20 cellular contexts compared by ENCODE assay signal in the genomic region with DNA sequence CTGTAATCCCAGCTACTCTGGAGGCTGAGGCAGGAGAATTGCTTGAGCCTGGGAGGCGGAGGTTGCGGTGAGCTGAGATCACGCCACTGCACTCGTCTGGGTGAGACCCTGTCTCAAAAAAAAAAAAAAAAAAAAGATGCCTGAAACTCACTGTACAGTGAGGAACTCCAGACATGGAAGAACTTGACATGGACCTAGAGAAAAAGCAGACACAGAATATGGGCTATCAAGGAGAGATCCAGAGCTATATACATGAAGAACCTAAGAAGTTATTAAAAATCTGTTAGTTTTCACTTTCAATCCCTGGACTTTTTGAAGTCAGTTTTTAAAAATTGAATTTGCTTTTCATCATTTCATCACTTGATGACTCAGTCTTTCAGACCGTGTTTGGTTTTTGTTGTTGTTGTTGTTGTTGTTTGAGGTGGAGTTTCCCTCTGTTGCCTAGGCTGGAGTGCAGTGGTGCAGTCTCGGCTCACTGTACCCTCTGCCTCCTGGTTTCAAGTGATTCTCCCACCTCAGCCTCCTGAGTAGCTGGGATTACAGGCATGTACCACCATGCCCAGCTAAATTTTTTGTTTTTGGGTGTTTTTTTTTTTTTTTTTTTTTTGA. TPM values are rescaled to one million over a fixed set of nuclear protein-coding genes. Genes with fewer than 3 reads are reported as not detected.
DNase-seq lines count a peak whose midpoint lies in the region; ATAC-seq, FAIRE-seq and TF ChIP-seq lines count a peak whose summit lies in the region.
"Had no signal": no experiment of that assay in that cellular context is flagged by ENCODE, and none has a peak within 500 bp of the region (broad histone marks: within the 10 kb centered on the region; RNA-seq: fewer than 3 reads in every experiment).

No MANE protein-coding gene starts in this region.

- no peak for FAIRE-seq in A549 (lab: Jason Lieb, UNC)
- FAIRE-seq: RCC 7860 had no signal

- H3K4me1 Mint-ChIP-seq in T-helper 17 cell (peaks cover 10% of the 10 kb centered on the region), memory B cell (peaks cover 11% of the 10 kb centered on the region)

- DNase-seq in SK-N-SH (no peak), A549 (ENCODE audit: low read depth in 1 of 2, low spot score in 1 of 2) (no peak), T-helper 17 cell (no peak), memory B cell (ENCODE audit: low spot score in 2 of 2) (no peak), H4 (ENCODE audit: low spot score) (no peak)
- no peak for DNase-seq in stimulated activated naive CD8-positive, alpha-beta T cell treated with anti-CD3 and anti-CD28 coated beads, Interleukin-15, Interleukin-2, amounts not matched to agents 100 U/mL and 50 U/mL, for 24 hours
- DNase-seq: CD4-positive, alpha-beta T cell; GF-D8; KG1; MV-4-11; NCI-H1694 treated with DMSO at 0.1 percent for 48 hours; NCI-H510A; NCI-H748 treated with DMSO at 0.1 percent for 48 hours; Right ventricle myocardium superior had no signal

- H3K9ac ChIP-seq in SK-N-SH, result no peak overlapping the region

- TF ChIP-seq CTCF in SK-N-SH (IDR thresholded peaks at IDR 0.05) (no peak), A549 (IDR thresholded peaks at IDR 0.05) (no peak)

- TF ChIP-seq RAD21 in SK-N-SH (IDR thresholded peaks at IDR 0.05; ENCODE audit: low read length) (no peak), A549 (conservative IDR thresholded peaks at IDR 0.05 in 1 of 2, IDR thresholded peaks at IDR 0.05 in 1 of 2) (no peak)

- H4K20me1 ChIP-seq in SK-N-SH (ENCODE audit: insufficient read depth), result peaks cover 71% of the 10 kb centered on the region

- no peaks in the 10 kb centered on the region for H3K27me3 Mint-ChIP-seq in T-helper 17 cell
- no peaks in the 10 kb centered on the region for H3K27me3 Mint-ChIP-seq in memory B cell
- H3K27me3 Mint-ChIP-seq: B cell; CD4-positive, alpha-beta T cell had no signal

- no peak overlapping the region for H3K27ac ChIP-seq in SK-N-SH (ENCODE audit: low read depth in 2 of 2, low read length in 1 of 2)
- no peak overlapping the region for H3K27ac ChIP-seq in A549
- H3K27ac ChIP-seq: 22Rv1 had no signal

- H3K79me2 ChIP-seq in SK-N-SH (ENCODE audit: insufficient read depth), result peaks cover 80% of the 10 kb centered on the region

- H3K4me1 ChIP-seq in SK-N-SH (ENCODE audit: control insufficient read depth in 1 of 2, insufficient read depth in 2 of 2, low read depth in 1 of 2, low read length in 1 of 2) (no peaks in the 10 kb centered on the region), A549 (peaks cover 1% of the 10 kb centered on the region; the same call in 1 of the 3 replicates)

- 89% methylated on average over 6 of the region's 6 CpGs for WGBS in SK-N-SH (ENCODE audit: low lambda C conversion rate)
- WGBS in A549 (ENCODE audit: missing lambda C conversion rate), result 83% methylated on average over 6 of the region's 6 CpGs

- H3K4me2 ChIP-seq in SK-N-SH (no peak overlapping the region), A549 (no peak overlapping the region)

- CTCF ChIA-PET in SK-N-SH (lab: Yijun Ruan, JAX) (interaction anchor here (1.1 kb wide), 1 partner anchor 20 kb away, joined by 3 read pairs; the partner anchor contains the start of gene PAIP2), A549 (lab: Yijun Ruan, JAX) (interaction anchor here (2.3 kb wide), 1 partner anchor 60 kb away, joined by 5 read pairs; no protein-coding TSS in a partner anchor)

- no peaks in the 10 kb centered on the region for H3K36me3 Mint-ChIP-seq in T-helper 17 cell (ENCODE audit: low read depth)
- peaks cover 17% of the 10 kb centered on the region for H3K36me3 Mint-ChIP-seq in memory B cell

- H3K4me3 ChIP-seq in SK-N-SH (ENCODE audit: low read depth in 2 of 2, low read length in 1 of 2) (no peak overlapping the region), A549 (no peak overlapping the region)

- H3K36me3 ChIP-seq in SK-N-SH (replicated peaks in 1 of 2; ENCODE audit: control insufficient read depth in 1 of 2, insufficient read depth in 2 of 2, low read length in 1 of 2), result peaks cover 30 to 35% of the 10 kb centered on the region in 2 experiments

- POLR2A ChIA-PET in SK-N-SH (lab: Yijun Ruan, JAX) (no interaction called here), A549 (lab: Yijun Ruan, JAX) (interaction anchor here (0.7 to 1.3 kb wide), 3 partner anchors 20 to 69 kb away, joined by 3 to 4 read pairs (median 3); partner anchors contain the start of gene MATR3)

- no peak overlapping the region for H3K4me3 Mint-ChIP-seq in T-helper 17 cell
- H3K4me3 Mint-ChIP-seq in memory B cell, result no peak overlapping the region
- H3K4me3 Mint-ChIP-seq: B cell; CD4-positive, alpha-beta T cell had no signal

- no peaks in the 10 kb centered on the region for H3K9me3 Mint-ChIP-seq in memory B cell
- H3K9me3 Mint-ChIP-seq: CD4-positive, alpha-beta T cell had no signal

- H2AFZ ChIP-seq in SK-N-SH (ENCODE audit: low read depth), result no peak overlapping the region

- no peaks in the 10 kb centered on the region for H3K27me3 ChIP-seq in SK-N-SH (ENCODE audit: insufficient read depth)

- H3K9me2 ChIP-seq in SK-N-SH, result no peaks in the 10 kb centered on the region

- ATAC-seq in SK-N-SH treated with all-trans-retinoic acid at 6 μM for 48 hours (0 out of 3 replicates have a peak, but pooled peaks have one; percentile 26), A549 (no peak), T-helper 17 cell (no peak), memory B cell (ENCODE audit: low read depth) (no peak), HG02678 (IDR thresholded peaks at IDR 0.05; ENCODE audit: unreplicated experiment) (no peak)
- ATAC-seq in stimulated activated naive CD8-positive, alpha-beta T cell treated with anti-CD3 and anti-CD28 coated beads, Interleukin-15, Interleukin-2, amounts not matched to agents 100 U/mL and 50 U/mL, for 24 hours, result no peak

- no peak for TF ChIP-seq POLR2A in A549 (IDR thresholded peaks at IDR 0.05; ENCODE audit: low read length)

- no peak for TF ChIP-seq EP300 in SK-N-SH (IDR thresholded peaks at IDR 0.05; ENCODE audit: borderline replicate concordance in 1 of 2, low read depth in 1 of 2, low read length in 1 of 2)
- no peak for TF ChIP-seq EP300 in A549 (IDR thresholded peaks at IDR 0.05)

- H3K27ac Mint-ChIP-seq in T-helper 17 cell (peak overlapping the region; percentile 27), memory B cell (peak overlapping the region; percentile 45)
- H3K27ac Mint-ChIP-seq: B cell; CD4-positive, alpha-beta T cell had no signal

- H3K9me3 ChIP-seq in SK-N-SH, result no peaks in the 10 kb centered on the region
- no peaks in the 10 kb centered on the region for H3K9me3 ChIP-seq in A549
- H3K9me3 ChIP-seq in T-helper 17 cell (ENCODE audit: control insufficient read depth, low read length, poor library complexity, severe bottlenecking), result no peaks in the 10 kb centered on the region

- H3F3A ChIP-seq in SK-N-SH (replicated peaks; ENCODE audit: insufficient read depth), result peaks cover 24% of the 10 kb centered on the region

RNA-seq across cellular contexts. Expression of gene PAIP2, which starts 20.3 kb away (rescaled TPM):
- polyA plus RNA-seq in SK-N-SH (2012; rRNA removed), result 52.9 and 73.2 TPM in 2 replicates
- polyA plus RNA-seq in SK-N-SH (2012; cell fraction: cytosol; rRNA removed), result 83.4 and 100 TPM in 2 replicates
- polyA plus RNA-seq in SK-N-SH (2012; cell fraction: nucleus; rRNA removed), result 22.7 and 35.1 TPM in 2 replicates
- polyA plus RNA-seq in A549 (2011; rRNA removed), result 91.4 and 128 TPM in 2 replicates
- polyA plus RNA-seq in A549 (2012; cell fraction: cytosol; rRNA removed), result 47.4 and 63.5 TPM in 2 replicates
- 14.1 and 18.3 TPM in 2 replicates for polyA plus RNA-seq in A549 (2012; cell fraction: nucleus; rRNA removed)
- 95.3 to 109 TPM (median 98.2 TPM) in 3 replicates for polyA plus RNA-seq in A549 (2017; fragmentation: RNase III; extraction: RNeasy Plus Mini Kit Qiagen cat#74134 plus additional on column Dnase treatment)
- polyA minus RNA-seq in A549 (2011; rRNA and poly(A)+ RNA removed), result 21.7 and 22.6 TPM in 2 replicates
- 100 to 1,000 TPM; 106 to 123 TPM for total RNA-seq in T-helper 17 cell
- 66.1 and 71.8 TPM in 2 replicates for total RNA-seq in H4 (2014; rRNA removed; shearing (Covaris generic))

RNA-seq across cellular contexts. Expression of gene SLC23A1, which starts 21.2 kb away (rescaled TPM):
- not detected in 2 replicates for polyA plus RNA-seq in SK-N-SH (2012; rRNA removed)
- polyA plus RNA-seq in SK-N-SH (2012; cell fraction: cytosol; rRNA removed), result 0.01 TPM in 1 of 2 replicates, not detected in the other
- 0.05 TPM in 1 of 2 replicates, not detected in the other for polyA plus RNA-seq in SK-N-SH (2012; cell fraction: nucleus; rRNA removed)
- 7.7 and 9.5 TPM in 2 replicates for polyA plus RNA-seq in A549 (2011; rRNA removed)
- 3.4 and 5.1 TPM in 2 replicates for polyA plus RNA-seq in A549 (2012; cell fraction: cytosol; rRNA removed)
- 19.6 and 21.5 TPM in 2 replicates for polyA plus RNA-seq in A549 (2012; cell fraction: nucleus; rRNA removed)
- 4.0 to 5.1 TPM (median 4.3 TPM) in 3 replicates for polyA plus RNA-seq in A549 (2017; fragmentation: RNase III; extraction: RNeasy Plus Mini Kit Qiagen cat#74134 plus additional on column Dnase treatment)
- polyA minus RNA-seq in A549 (2011; rRNA and poly(A)+ RNA removed), result 17.8 and 19.6 TPM in 2 replicates
- total RNA-seq in T-helper 17 cell, result not detected
- total RNA-seq in H4 (2014; rRNA removed; shearing (Covaris generic)), result not detected in 2 replicates
- total RNA-seq: CD4-positive, alpha-beta T cell; Right ventricle myocardium superior had no signal
- polyA plus RNA-seq: AG04450 had no signal

RNA-seq across cellular contexts. Expression of gene MZB1, which starts 27.8 kb away (rescaled TPM):
- polyA plus RNA-seq in SK-N-SH (2012; rRNA removed) (0.06 TPM in 1 of 2 replicates, not detected in the other), A549 (2011; rRNA removed) (0.09 TPM in 1 of 2 replicates, not detected in the other), A549 (2017; fragmentation: RNase III; extraction: RNeasy Plus Mini Kit Qiagen cat#74134 plus additional on column Dnase treatment) (0.09 to 0.14 TPM in 2 of 3 replicates, not detected in the other)
- polyA plus RNA-seq in SK-N-SH (2012; cell fraction: cytosol; rRNA removed), result not detected in 2 replicates
- polyA plus RNA-seq in SK-N-SH (2012; cell fraction: nucleus; rRNA removed), result 0.10 and 0.16 TPM in 2 replicates
- polyA plus RNA-seq in A549 (2012; cell fraction: cytosol; rRNA removed), result 0.05 TPM in 2 replicates
- 0.10 and 0.12 TPM in 2 replicates for polyA plus RNA-seq in A549 (2012; cell fraction: nucleus; rRNA removed)
- 0.15 and 0.17 TPM in 2 replicates for polyA minus RNA-seq in A549 (2011; rRNA and poly(A)+ RNA removed)
- 1 to 10 TPM; 2.2 to 3.1 TPM for total RNA-seq in T-helper 17 cell
- not detected in 2 replicates for total RNA-seq in H4 (2014; rRNA removed; shearing (Covaris generic))
- polyA plus RNA-seq: AG04450 had no signal

RNA-seq across cellular contexts. Expression of gene PROB1, which starts 33.0 kb away (rescaled TPM):
- polyA plus RNA-seq in SK-N-SH (2012; rRNA removed) (0.44 and 0.62 TPM in 2 replicates), A549 (2011; rRNA removed) (0.23 and 0.33 TPM in 2 replicates), A549 (2017; fragmentation: RNase III; extraction: RNeasy Plus Mini Kit Qiagen cat#74134 plus additional on column Dnase treatment) (0.47 to 0.67 TPM (median 0.48 TPM) in 3 replicates)
- 0.22 and 0.30 TPM in 2 replicates for polyA plus RNA-seq in SK-N-SH (2012; cell fraction: cytosol; rRNA removed)
- polyA plus RNA-seq in SK-N-SH (2012; cell fraction: nucleus; rRNA removed), result 3.4 and 3.7 TPM in 2 replicates
- 0.22 and 0.38 TPM in 2 replicates for polyA plus RNA-seq in A549 (2012; cell fraction: cytosol; rRNA removed)
- polyA plus RNA-seq in A549 (2012; cell fraction: nucleus; rRNA removed), result 1.8 and 1.9 TPM in 2 replicates
- polyA minus RNA-seq in A549 (2011; rRNA and poly(A)+ RNA removed), result 0.41 and 0.54 TPM in 2 replicates
- under 1 TPM; 0.57 to 0.72 TPM for total RNA-seq in T-helper 17 cell
- not detected in 2 replicates for total RNA-seq in H4 (2014; rRNA removed; shearing (Covaris generic))

RNA-seq across cellular contexts. Expression of gene SPATA24, which starts 42.0 kb away (rescaled TPM):
- polyA plus RNA-seq in SK-N-SH (2012; rRNA removed) (7.6 and 10.8 TPM in 2 replicates), A549 (2011; rRNA removed) (4.5 and 5.7 TPM in 2 replicates), A549 (2017; fragmentation: RNase III; extraction: RNeasy Plus Mini Kit Qiagen cat#74134 plus additional on column Dnase treatment) (6.9 to 7.5 TPM (median 7.0 TPM) in 3 replicates)
- polyA plus RNA-seq in SK-N-SH (2012; cell fraction: cytosol; rRNA removed), result 8.6 and 11.1 TPM in 2 replicates
- 11.5 and 13.5 TPM in 2 replicates for polyA plus RNA-seq in SK-N-SH (2012; cell fraction: nucleus; rRNA removed)
- polyA plus RNA-seq in A549 (2012; cell fraction: cytosol; rRNA removed), result 3.3 and 4.6 TPM in 2 replicates
- polyA plus RNA-seq in A549 (2012; cell fraction: nucleus; rRNA removed), result 1.7 and 1.8 TPM in 2 replicates
- 3.0 and 5.2 TPM in 2 replicates for polyA minus RNA-seq in A549 (2011; rRNA and poly(A)+ RNA removed)
- total RNA-seq in T-helper 17 cell, result 1 to 10 TPM; 3.8 to 4.1 TPM
- 3.4 and 5.9 TPM in 2 replicates for total RNA-seq in H4 (2014; rRNA removed; shearing (Covaris generic))
